In genomic region chr20:42549496-42549895, GRCh38 we compare ENCODE assay signal across 17 cellular contexts.
DNase-seq lines count a peak whose midpoint lies in the region; ATAC-seq and TF ChIP-seq lines count a peak whose summit lies in the region.
"Had no signal": no experiment of that assay in that cellular context is flagged by ENCODE, and none has a peak within 500 bp of the region (broad histone marks: within the 10 kb centered on the region; RNA-seq: fewer than 3 reads in every experiment).

No MANE protein-coding gene starts in this region.

- ATAC-seq in DND-41 (ENCODE audit: insufficient read depth, low read depth) (peak; percentile 64; the same call in 2 of the 3 replicates), upper lobe of left lung (ENCODE audit: low FRiP score in 2 of 2) (no peak)
- ATAC-seq: PC-3, T-cell had no signal

- TF ChIP-seq POLR2A in upper lobe of left lung (IDR thresholded peaks at IDR 0.05), result no peak
- TF ChIP-seq POLR2A in vagina (IDR thresholded peaks at IDR 0.05), result no peak

- no peaks in the 10 kb centered on the region for H4K20me1 ChIP-seq in DND-41 (ENCODE audit: insufficient read depth, low read length)

- TF ChIP-seq EP300 in upper lobe of left lung (IDR thresholded peaks at IDR 0.05), result no peak

- H3K9me3 ChIP-seq in DND-41 (ENCODE audit: insufficient read depth, low read length, severe bottlenecking) (no peaks in the 10 kb centered on the region), SJCRH30 (replicated peaks) (no peaks in the 10 kb centered on the region), upper lobe of left lung (no peaks in the 10 kb centered on the region), vagina (no peaks in the 10 kb centered on the region)
- H3K9me3 ChIP-seq: HAP-1 had no signal

- TF ChIP-seq CTCF in DND-41 (IDR thresholded peaks at IDR 0.05; ENCODE audit: borderline replicate concordance, extremely low read depth, low read length, poor library complexity, severe bottlenecking) (peak; percentile 21), upper lobe of left lung (IDR thresholded peaks at IDR 0.05) (no peak), vagina (IDR thresholded peaks at IDR 0.05) (no peak)

- H3K79me2 ChIP-seq in DND-41 (ENCODE audit: insufficient read depth, low read length), result no peaks in the 10 kb centered on the region

- H3K4me3 ChIP-seq in DND-41 (ENCODE audit: low read depth in 1 of 2, low read length in 2 of 2) (no peak overlapping the region), SJCRH30 (no peak overlapping the region), upper lobe of left lung (no peak overlapping the region), vagina (no peak overlapping the region)
- H3K4me3 ChIP-seq: HAP-1 had no signal

- DNase-seq in DND-41, result peak; percentile 15
- DNase-seq in NCI-H187 (lab: John Stamatoyannopoulos, UW), result peak; percentile 18 to 26
- DNase-seq in NCI-H526 treated with DMSO at 0.1 percent for 48 hours (lab: John Stamatoyannopoulos, UW), result peak; percentile 27
- peak; percentile 31 to 64 for DNase-seq in SJCRH30
- no peak for DNase-seq in SKM-1 treated with dmso at 0.1 percent for 144 hours (lab: John Stamatoyannopoulos, UW; ENCODE audit: unreplicated experiment)
- no peak for DNase-seq in upper lobe of left lung
- DNase-seq in vagina (ENCODE audit: extremely low spot score in 2 of 2), result no peak
- DNase-seq: AML-193, Calu3, GDM1, NCI-H1436 treated with DMSO at 0.1 percent for 48 hours, NCI-H446 treated with DMSO at 0.1 percent for 48 hours, PC-3, T-cell, T-helper 9 cell had no signal

- no peak overlapping the region for H3K4me2 ChIP-seq in DND-41 (ENCODE audit: insufficient read depth, low read length)

- no peak overlapping the region for H2AFZ ChIP-seq in DND-41 (ENCODE audit: low read depth, low read length)

- WGBS in upper lobe of left lung, 2 donors, result 61 to 65% methylated on average over 3 of the region's 3 CpGs

- no peak overlapping the region for H3K9ac ChIP-seq in DND-41 (ENCODE audit: low read depth, low read length)

- H3K36me3 ChIP-seq in DND-41 (ENCODE audit: insufficient read depth, low read length) (no peaks in the 10 kb centered on the region), SJCRH30 (no peaks in the 10 kb centered on the region), upper lobe of left lung (no peaks in the 10 kb centered on the region), vagina (no peaks in the 10 kb centered on the region)
- H3K36me3 ChIP-seq: HAP-1 had no signal

- H3K27ac ChIP-seq in DND-41 (ENCODE audit: low read length) (no peak overlapping the region), SJCRH30 (no peak overlapping the region), upper lobe of left lung (no peak overlapping the region), vagina (no peak overlapping the region)
- H3K27ac ChIP-seq: RWPE1 had no signal

- H3K4me1 ChIP-seq in DND-41 (ENCODE audit: insufficient read depth, low read length) (no peaks in the 10 kb centered on the region), SJCRH30 (no peaks in the 10 kb centered on the region), upper lobe of left lung (no peaks in the 10 kb centered on the region), vagina (no peaks in the 10 kb centered on the region)
- H3K4me1 ChIP-seq: HAP-1 had no signal

- intact Hi-C loops in vagina (cut with DNase I), result no loop called here

- H3K27me3 ChIP-seq in DND-41 (ENCODE audit: insufficient read depth, low read length, poor library complexity) (peaks cover 10% of the 10 kb centered on the region), SJCRH30 (peaks cover 4% of the 10 kb centered on the region), upper lobe of left lung (no peaks in the 10 kb centered on the region), vagina (no peaks in the 10 kb centered on the region)

Comparison
In these comparisons a context has a peak if more than half of its experiments do, and no peak if none do; other contexts are left out.
1. DNase-seq: peak in DND-41 (single experiment), NCI-H187 (2 of 2), NCI-H526 treated with DMSO at 0.1 percent for 48 hours (single experiment) and SJCRH30 (2 of 2); none in SKM-1 treated with dmso at 0.1 percent for 144 hours (single experiment), upper lobe of left lung (0 of 2) and vagina (0 of 2).